In genomic region chr22:27129266-27129665, GRCh38 we compare ENCODE assay signal across 17 cellular contexts.
DNase-seq lines count a peak whose midpoint lies in the region; ATAC-seq, FAIRE-seq and TF ChIP-seq lines count a peak whose summit lies in the region.
"Had no signal": no experiment of that assay in that cellular context is flagged by ENCODE, and none has a peak within 500 bp of the region (broad histone marks: within the 10 kb centered on the region; RNA-seq: fewer than 3 reads in every experiment).

No MANE protein-coding gene starts in this region.

- H3K9ac ChIP-seq in skeletal muscle satellite cell (ENCODE audit: low read depth, low read length) (peak overlapping the region; percentile 38), kidney (ENCODE audit: low read length in 2 of 2) (no peak overlapping the region)

- no peaks in the 10 kb centered on the region for H3K36me3 ChIP-seq in skeletal muscle satellite cell (ENCODE audit: insufficient read depth, low read length)
- no peaks in the 10 kb centered on the region for H3K36me3 ChIP-seq in kidney (ENCODE audit: control insufficient read depth in 1 of 2, insufficient read depth in 2 of 2, low read length in 2 of 2)
- H3K36me3 ChIP-seq: transverse colon had no signal

- FAIRE-seq in kidney (lab: Jason Lieb, UNC), result no peak
- FAIRE-seq: endometrium had no signal

- CTCF ChIA-PET in activated CD4-positive, alpha-beta T cell treated with anti-CD3 and anti-CD28 coated beads for 36 hours (lab: Charles Lee), result no interaction called here

- POLR2A ChIA-PET in activated CD4-positive, alpha-beta T cell treated with anti-CD3 and anti-CD28 coated beads for 36 hours (lab: Charles Lee), result no interaction called here

- H3K4me1 ChIP-seq in skeletal muscle satellite cell (ENCODE audit: control insufficient read depth, insufficient read depth, low read length) (peaks cover 27% of the 10 kb centered on the region), kidney (ENCODE audit: control insufficient read depth in 1 of 2, insufficient read depth in 1 of 2, low read depth in 1 of 2, low read length in 2 of 2) (no peaks in the 10 kb centered on the region)
- H3K4me1 ChIP-seq: body of pancreas had no signal

- H3K9me3 Mint-ChIP-seq in activated CD4-positive, alpha-beta T cell treated with anti-CD3 and anti-CD28 coated beads for 36 hours (ENCODE audit: low read depth), result no peaks in the 10 kb centered on the region
- H3K9me3 Mint-ChIP-seq: activated T-helper 2 cell treated with anti-CD3 and anti-CD28 coated beads, Interferon-gamma antibody, Interleukin-2, Interleukin-4, amounts not matched to agents 10 μg/mL and 5 μg/mL and 100 μg/mL, durations not matched to agents 14 hours and 24 hours and 36 hours had no signal

- no peak for TF ChIP-seq CTCF in kidney (IDR thresholded peaks at IDR 0.05; ENCODE audit: borderline replicate concordance, extremely low read depth, insufficient read depth)

- H3K4me1 Mint-ChIP-seq in activated CD4-positive, alpha-beta T cell treated with anti-CD3 and anti-CD28 coated beads for 36 hours, result no peaks in the 10 kb centered on the region
- H3K4me1 Mint-ChIP-seq: T-helper 17 cell had no signal

- peak; percentile 23 for ATAC-seq in activated CD4-positive, alpha-beta T cell treated with anti-CD3 and anti-CD28 coated beads for 36 hours
- ATAC-seq in esophagus mucosa, result peak; percentile 84
- no peak for ATAC-seq in HG03469 (IDR thresholded peaks at IDR 0.05; ENCODE audit: unreplicated experiment)
- ATAC-seq: body of pancreas, T-helper 17 cell had no signal

- intact Hi-C loops in activated CD4-positive, alpha-beta T cell treated with anti-CD3 and anti-CD28 coated beads for 36 hours (cut with DNase I, micrococcal nuclease), result no loop called here
- intact Hi-C loops in kidney (cut with DNase I), result no loop called here

- no peak overlapping the region for H3K27ac ChIP-seq in kidney (ENCODE audit: low read depth in 2 of 2, low read length in 2 of 2)
- H3K27ac ChIP-seq: body of pancreas, transverse colon had no signal

- H3K4me3 Mint-ChIP-seq in activated CD4-positive, alpha-beta T cell treated with anti-CD3 and anti-CD28 coated beads for 36 hours, result no peak overlapping the region
- H3K4me3 Mint-ChIP-seq: T-helper 17 cell had no signal

- H3K36me3 Mint-ChIP-seq in activated CD4-positive, alpha-beta T cell treated with anti-CD3 and anti-CD28 coated beads for 36 hours (ENCODE audit: low read depth), result no peaks in the 10 kb centered on the region

- no peak overlapping the region for H3K27ac Mint-ChIP-seq in activated CD4-positive, alpha-beta T cell treated with anti-CD3 and anti-CD28 coated beads for 36 hours
- H3K27ac Mint-ChIP-seq: activated T-helper 2 cell treated with anti-CD3 and anti-CD28 coated beads, Interferon-gamma antibody, Interleukin-2, Interleukin-4, amounts not matched to agents 10 μg/mL and 5 μg/mL and 100 μg/mL, durations not matched to agents 14 hours and 24 hours and 36 hours; T-helper 17 cell had no signal

- H3K4me2 ChIP-seq in skeletal muscle satellite cell (ENCODE audit: low read length), result peak overlapping the region; percentile 61

- peak overlapping the region; percentile 27 for H3K4me3 ChIP-seq in skeletal muscle satellite cell (ENCODE audit: low read length)
- H3K4me3 ChIP-seq in kidney (ENCODE audit: low read length in 2 of 2), result no peak overlapping the region
- H3K4me3 ChIP-seq: body of pancreas, transverse colon had no signal

- DNase-seq in activated CD4-positive, alpha-beta T cell treated with anti-CD3 and anti-CD28 coated beads for 36 hours, result no peak
- no peak for DNase-seq in activated CD4-positive, alpha-beta T cell treated with anti-CD3 and anti-CD28 coated beads for 48 hours
- peak; percentile 61 for DNase-seq in RPMI7951 (ENCODE audit: low read depth)
- no peak for DNase-seq in kidney
- DNase-seq in occipital lobe (lab: John Stamatoyannopoulos, UW), result no peak
- DNase-seq: 8988T; activated CD4-positive, alpha-beta T cell treated with anti-CD3 and anti-CD28 coated beads, Interleukin-2, amount 50 U/mL, for 1 hour; body of pancreas; NCI-H2081 treated with DMSO at 0.1 percent for 48 hours; stimulated activated CD8-positive, alpha-beta memory T cell treated with anti-CD3 and anti-CD28 coated beads, Interleukin-4, amount 100 ng/mL, for 48 hours; T-helper 17 cell; transverse colon had no signal

- H3K27me3 Mint-ChIP-seq in activated CD4-positive, alpha-beta T cell treated with anti-CD3 and anti-CD28 coated beads for 36 hours, result peaks cover 36% of the 10 kb centered on the region

- H3K9me3 ChIP-seq in skeletal muscle satellite cell (replicated peaks; ENCODE audit: low read length) (no peaks in the 10 kb centered on the region), kidney (ENCODE audit: control insufficient read depth in 1 of 2, low read length in 2 of 2) (no peaks in the 10 kb centered on the region)
- H3K9me3 ChIP-seq: body of pancreas, transverse colon had no signal

- no peaks in the 10 kb centered on the region for H3K27me3 ChIP-seq in skeletal muscle satellite cell (ENCODE audit: control insufficient read depth, insufficient read depth, low read length)
- H3K27me3 ChIP-seq: body of pancreas had no signal
